Comparison of ENCODE assay signal across 8 cellular contexts in the genomic region with DNA sequence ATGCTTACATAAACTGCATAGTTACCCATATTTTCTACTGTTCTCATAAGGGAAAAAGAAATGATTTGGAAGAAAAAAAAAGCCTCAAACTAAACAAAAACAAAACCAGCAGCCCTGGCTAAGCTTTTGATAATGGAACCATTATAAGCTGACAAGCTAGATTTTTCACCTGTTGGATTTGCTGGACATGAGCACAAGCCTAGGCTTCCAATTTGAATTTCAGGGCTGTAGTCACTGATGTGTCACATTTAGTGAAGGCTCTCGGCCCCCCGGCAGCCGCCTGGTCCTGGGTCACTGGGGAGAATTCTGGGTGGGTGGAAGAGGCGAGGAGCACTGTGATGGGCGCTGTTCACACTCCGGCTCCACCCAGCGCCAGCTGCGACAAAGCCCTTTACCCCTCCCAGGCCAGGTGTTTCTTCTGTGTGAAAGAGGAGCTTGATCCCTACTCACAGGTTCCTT. TPM values are rescaled to one million over a fixed set of nuclear protein-coding genes. Genes with fewer than 3 reads are reported as not detected.
DNase-seq lines count a peak whose midpoint lies in the region; ATAC-seq and TF ChIP-seq lines count a peak whose summit lies in the region.

No MANE protein-coding gene starts in this region.

- peak overlapping the region; percentile 95 for H3K4me3 Mint-ChIP-seq in CD4-positive, alpha-beta T cell

- no peaks in the 10 kb centered on the region for H3K27me3 ChIP-seq in CD4-positive, alpha-beta T cell (ENCODE audit: control insufficient read depth, insufficient read depth, low read length)
- H3K27me3 ChIP-seq in right cardiac atrium (ENCODE audit: control insufficient read depth, insufficient read depth) (no peaks in the 10 kb centered on the region), smooth muscle cell (ENCODE audit: low read depth) (peaks cover 39% of the 10 kb centered on the region)

- peaks cover 24% of the 10 kb centered on the region for H3K36me3 Mint-ChIP-seq in CD4-positive, alpha-beta T cell (ENCODE audit: low read depth)

- H3K9me3 Mint-ChIP-seq in CD4-positive, alpha-beta T cell = no peaks in the 10 kb centered on the region

- no peak overlapping the region for H2AFZ ChIP-seq in smooth muscle cell (ENCODE audit: low read depth)

- H4K20me1 ChIP-seq in smooth muscle cell (ENCODE audit: low read depth) = peaks cover 15% of the 10 kb centered on the region

- WGBS in right cardiac atrium = 66% methylated on average over 8 of the region's 8 CpGs
- WGBS in smooth muscle cell (ENCODE audit: low lambda C conversion rate) = 52% methylated on average over 8 of the region's 8 CpGs

- no peak for DNase-seq in CD4-positive, alpha-beta T cell
- DNase-seq in Jurkat, Clone E6-1 (ENCODE audit: low read depth, low spot score) = no peak
- DNase-seq in right cardiac atrium = peak in 2 of 3 donors; percentile 33 to 43
- DNase-seq in smooth muscle cell (lab: John Stamatoyannopoulos, UW; ENCODE audit: unreplicated experiment) = no peak

- intact Hi-C loops in CD4-positive, alpha-beta T cell (cut with DNase I, micrococcal nuclease) = loop anchor here (2.0 to 10.0 kb wide), 4 partner anchors 135 to 493 kb away; a partner anchor contains a TSS
- intact Hi-C loops in right cardiac atrium (cut with DNase I) = loop anchor here in 2 of 4 donors (5.0 to 10.0 kb wide), 2 partner anchors 114 to 463 kb away; no protein-coding TSS in a partner anchor

- H3F3A ChIP-seq in smooth muscle cell (ENCODE audit: low read depth) = peaks cover 4% of the 10 kb centered on the region

- H3K36me3 ChIP-seq in smooth muscle cell (ENCODE audit: low read depth) = no peaks in the 10 kb centered on the region

- ATAC-seq in CD4-positive, alpha-beta T cell (ENCODE audit: poor library complexity) = no peak
- ATAC-seq in right cardiac atrium = no peak
- ATAC-seq in HG03439 (IDR thresholded peaks at IDR 0.05; ENCODE audit: unreplicated experiment) = no peak
- no peak for ATAC-seq in HG03135 (IDR thresholded peaks at IDR 0.05; ENCODE audit: unreplicated experiment)
- ATAC-seq in HG02852 (IDR thresholded peaks at IDR 0.05; ENCODE audit: unreplicated experiment) = no peak

- no peak for TF ChIP-seq CTCF in CD4-positive, alpha-beta T cell (IDR thresholded peaks at IDR 0.05)
- TF ChIP-seq CTCF in VCaP (conservative IDR thresholded peaks at IDR 0.05) (no peak), smooth muscle cell (IDR thresholded peaks at IDR 0.05; ENCODE audit: borderline replicate concordance, insufficient read depth, poor library complexity, severe bottlenecking) (no peak)

- POLR2A ChIA-PET in CD4-positive, alpha-beta T cell (lab: Charles Lee) = interaction anchor here (0.9 to 4.4 kb wide), 7 partner anchors 8 to 492 kb away, joined by 3 to 39 read pairs (median 5); a partner anchor contains a TSS

- H3K4me1 ChIP-seq in right cardiac atrium (ENCODE audit: control insufficient read depth, insufficient read depth, low read length) = no peaks in the 10 kb centered on the region
- peaks cover 15% of the 10 kb centered on the region for H3K4me1 ChIP-seq in smooth muscle cell (ENCODE audit: low read depth)

- peak overlapping the region; percentile 99 for H3K4me2 ChIP-seq in smooth muscle cell

- H3K27me3 Mint-ChIP-seq in CD4-positive, alpha-beta T cell = no peaks in the 10 kb centered on the region

- CTCF ChIA-PET in CD4-positive, alpha-beta T cell (lab: Charles Lee) = interaction anchor here (4.5 to 4.9 kb wide), 2 partner anchors 8 to 135 kb away, joined by 17 to 24 read pairs; no protein-coding TSS in a partner anchor

- no peaks in the 10 kb centered on the region for H3K79me2 ChIP-seq in smooth muscle cell (ENCODE audit: low read depth)

- peak overlapping the region; percentile 75 for H3K27ac ChIP-seq in CD4-positive, alpha-beta T cell (ENCODE audit: low read depth, low read length)
- peak overlapping the region; percentile 99 for H3K27ac ChIP-seq in VCaP
- no peak overlapping the region for H3K27ac ChIP-seq in right cardiac atrium (ENCODE audit: low read length)
- H3K27ac ChIP-seq in smooth muscle cell (ENCODE audit: low read depth) = no peak overlapping the region

- H3K9me3 ChIP-seq in CD4-positive, alpha-beta T cell (ENCODE audit: control insufficient read depth, low read length) = no peaks in the 10 kb centered on the region
- no peaks in the 10 kb centered on the region for H3K9me3 ChIP-seq in right cardiac atrium (ENCODE audit: control insufficient read depth, low read length)
- no peaks in the 10 kb centered on the region for H3K9me3 ChIP-seq in smooth muscle cell (replicated peaks; ENCODE audit: low read depth)

- peak overlapping the region; percentile 90 for H3K27ac Mint-ChIP-seq in CD4-positive, alpha-beta T cell

- peaks cover 72% of the 10 kb centered on the region for H3K4me1 Mint-ChIP-seq in CD4-positive, alpha-beta T cell (ENCODE audit: low read depth)

- H3K9ac ChIP-seq in smooth muscle cell (ENCODE audit: low read depth) = peak overlapping the region; percentile 78

- H3K4me3 ChIP-seq in Jurkat, Clone E6-1 (ENCODE audit: low read length) = peak overlapping the region; percentile 69
- H3K4me3 ChIP-seq in right cardiac atrium (ENCODE audit: low read length) (peak overlapping the region; percentile 57), smooth muscle cell (peak overlapping the region; percentile 66)

RNA-seq across cellular contexts. Expression of a gene that starts 4.6 kb away (rescaled TPM):
- total RNA-seq in CD4-positive, alpha-beta T cell = 1 to 10 TPM in 1 of 2 experiments, under 1 TPM in 1; 0.66 to 1.6 TPM
- polyA plus RNA-seq in Jurkat, Clone E6-1 (2012; ENCODE audit: insufficient read depth, insufficient read length) = 1.4 TPM
- total RNA-seq in right cardiac atrium = 10 to 100 TPM; 18.3 to 40.8 (median 31.5) TPM
- 19.5 TPM for polyA plus RNA-seq in right cardiac atrium
- total RNA-seq in smooth muscle cell = 0.40 TPM in 1 of 2 replicates, not detected in the other
- polyA plus RNA-seq in smooth muscle cell = 0.25 and 0.35 TPM in 2 replicates

Comparison
In these comparisons a context has a peak if more than half of its experiments do, and no peak if none do; other contexts are left out.
1. DNase-seq: peak in right cardiac atrium (2 of 3); none in CD4-positive, alpha-beta T cell (0 of 10), Jurkat, Clone E6-1 (single experiment) and smooth muscle cell (single experiment).
2. H3K27ac ChIP-seq: peak in CD4-positive, alpha-beta T cell (single experiment) and VCaP (single experiment); none in right cardiac atrium (single experiment) and smooth muscle cell (single experiment).
3. RNA of a gene that starts 4.6 kb away (total RNA-seq): 18.3 to 40.8 TPM in right cardiac atrium; 0.66 to 1.6 TPM in CD4-positive, alpha-beta T cell and 0.40 TPM in smooth muscle cell; every median in the first group is over 4 times any median in the second.
4. Peak in every context shown above with its lines, with median percentiles within 50 percentile points of each other: H3K4me3 ChIP-seq.